In the genomic region with DNA sequence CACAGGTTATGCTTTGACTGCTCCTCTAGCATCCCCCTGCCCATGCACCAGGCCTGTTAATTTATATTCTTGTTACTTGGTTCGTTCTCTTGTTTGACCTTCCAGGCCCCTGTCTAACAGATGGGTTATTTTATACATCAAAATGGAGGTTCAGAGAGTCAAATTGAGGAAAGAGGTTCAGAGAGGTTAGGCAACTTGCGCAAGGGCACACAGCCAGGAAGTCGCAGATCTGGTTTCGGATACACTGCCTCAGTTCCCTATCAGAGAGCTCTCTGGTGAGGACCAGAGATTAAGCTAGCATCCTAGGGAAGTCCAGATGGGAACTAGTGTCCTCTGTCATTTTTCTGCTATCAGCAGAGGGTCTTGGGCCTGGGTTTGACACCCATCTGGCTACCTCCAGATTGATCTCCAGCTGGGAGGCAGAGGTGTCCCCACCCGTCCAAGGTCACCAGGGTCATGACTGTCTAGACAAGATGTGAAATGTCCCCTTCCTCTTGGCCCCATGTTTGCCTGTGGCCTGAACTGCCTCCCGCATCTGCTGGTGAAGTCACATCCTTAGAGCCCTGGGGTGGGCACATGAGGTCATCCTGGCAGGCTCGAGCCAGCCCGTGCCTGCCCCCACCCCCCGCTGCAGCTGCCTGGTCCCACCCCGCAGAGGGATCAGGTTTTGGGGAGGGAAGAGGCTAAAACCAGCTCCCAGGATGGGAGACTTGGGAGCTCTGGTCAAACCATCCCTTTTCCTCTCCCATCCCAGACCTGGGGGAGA, we compare ENCODE assay signal across 21 cellular contexts.
A peak's percentile ranks its signal among the peaks of the same experiment; 100 is the strongest.
DNase-seq lines count a peak whose midpoint lies in the region; ATAC-seq and TF ChIP-seq lines count a peak whose summit lies in the region.
"Had no signal": no experiment of that assay in that cellular context is flagged by ENCODE, and none has a peak within 500 bp of the region (broad histone marks: within the 10 kb centered on the region; RNA-seq: fewer than 3 reads in every experiment).

No MANE protein-coding gene starts in this region.

- no peaks in the 10 kb centered on the region for H3K27me3 ChIP-seq in neural progenitor cell
- H3K27me3 ChIP-seq: gastroesophageal sphincter, pancreas had no signal

- H3K4me1 Mint-ChIP-seq in neural progenitor cell (peaks cover 28% of the 10 kb centered on the region), T-helper 17 cell (no peaks in the 10 kb centered on the region)

- H3K4me3 Mint-ChIP-seq in neural progenitor cell (no peak overlapping the region), T-helper 17 cell (no peak overlapping the region)
- H3K4me3 Mint-ChIP-seq: activated naive CD4-positive, alpha-beta T cell treated with anti-CD3 and anti-CD28 coated beads, Interleukin-2, amount 50 U/mL, for 24 hours; immature natural killer cell; stimulated activated naive CD8-positive, alpha-beta T cell treated with anti-CD3 and anti-CD28 coated beads, Interleukin-15, Interleukin-2, amounts not matched to agents 100 ng/mL and 50 ng/mL, for 24 hours had no signal

- intact Hi-C loops in left colon (cut with DNase I, micrococcal nuclease): no loop called here

- H3K4me2 ChIP-seq in neural progenitor cell: no peak overlapping the region
- H3K4me2 ChIP-seq: PC-9 had no signal

- DNase-seq in EH (ENCODE audit: low read depth) (peak; percentile 29), NCI-H82 (lab: John Stamatoyannopoulos, UW) (peak; percentile 81), neural progenitor cell (ENCODE audit: low spot score) (no peak), left colon (no peak), T-helper 17 cell (no peak)
- no peak for DNase-seq in activated CD4-positive, alpha-beta T cell treated with anti-CD3 and anti-CD28 coated beads, Interleukin-2, amount 50 U/mL, for 48 hours
- DNase-seq: activated CD8-positive, alpha-beta memory T cell treated with anti-CD3 and anti-CD28 coated beads, Interleukin-2, amount 50 U/mL, for 4 hours; central memory CD4-positive, alpha-beta T cell; DND-41; immature natural killer cell; NCI-H1105 treated with DMSO at 0.1 percent for 48 hours; NCI-H2227 treated with DMSO at 0.1 percent for 48 hours; pancreas; PC-9; T-helper 1 cell had no signal

- H3K9me3 Mint-ChIP-seq in neural progenitor cell: peaks cover 22% of the 10 kb centered on the region
- H3K9me3 Mint-ChIP-seq: activated naive CD4-positive, alpha-beta T cell treated with anti-CD3 and anti-CD28 coated beads, Interleukin-2, amount 50 U/mL, for 24 hours had no signal

- peaks cover 7% of the 10 kb centered on the region for H3K4me1 ChIP-seq in neural progenitor cell

- H2AFZ ChIP-seq in neural progenitor cell (replicated peaks): no peak overlapping the region
- H2AFZ ChIP-seq: PC-9 had no signal

- H4K20me1 ChIP-seq in neural progenitor cell (ENCODE audit: low read depth): no peaks in the 10 kb centered on the region
- H4K20me1 ChIP-seq: BLaER1 had no signal

- ATAC-seq in left colon (no peak), T-helper 17 cell (no peak), HG02970 (IDR thresholded peaks at IDR 0.05; ENCODE audit: low FRiP score, unreplicated experiment) (no peak)
- ATAC-seq: gastroesophageal sphincter, pancreas had no signal

- no peaks in the 10 kb centered on the region for H3K79me2 ChIP-seq in neural progenitor cell (ENCODE audit: low read depth)

- H3K27ac Mint-ChIP-seq in neural progenitor cell (peak overlapping the region; percentile 70), T-helper 17 cell (no peak overlapping the region)
- H3K27ac Mint-ChIP-seq: activated naive CD4-positive, alpha-beta T cell treated with anti-CD3 and anti-CD28 coated beads, Interleukin-2, amount 50 U/mL, for 24 hours; immature natural killer cell; stimulated activated naive CD8-positive, alpha-beta T cell treated with anti-CD3 and anti-CD28 coated beads, Interleukin-15, Interleukin-2, amounts not matched to agents 100 ng/mL and 50 ng/mL, for 24 hours had no signal

- H3K27me3 Mint-ChIP-seq in neural progenitor cell (ENCODE audit: insufficient read depth, low read depth) (peaks cover 25% of the 10 kb centered on the region), T-helper 17 cell (peaks cover 18% of the 10 kb centered on the region)

- H3K36me3 Mint-ChIP-seq in neural progenitor cell: no peaks in the 10 kb centered on the region
- H3K36me3 Mint-ChIP-seq in T-helper 17 cell (ENCODE audit: low read depth): peaks cover 3% of the 10 kb centered on the region
- H3K36me3 Mint-ChIP-seq: activated naive CD4-positive, alpha-beta T cell treated with anti-CD3 and anti-CD28 coated beads, Interleukin-2, amount 50 U/mL, for 24 hours; immature natural killer cell had no signal

- no peak overlapping the region for H3K9ac ChIP-seq in neural progenitor cell
- H3K9ac ChIP-seq: BLaER1 had no signal

- no peak for TF ChIP-seq CTCF in neural progenitor cell (IDR thresholded peaks at IDR 0.05)

- no peaks in the 10 kb centered on the region for H3K36me3 ChIP-seq in neural progenitor cell
- H3K36me3 ChIP-seq: gastroesophageal sphincter, pancreas had no signal

- H3K9me3 ChIP-seq in neural progenitor cell (ENCODE audit: low read depth): peaks cover 9% of the 10 kb centered on the region
- H3K9me3 ChIP-seq in T-helper 17 cell (ENCODE audit: control insufficient read depth, low read length, poor library complexity, severe bottlenecking): no peaks in the 10 kb centered on the region
- H3K9me3 ChIP-seq: pancreas had no signal

- peaks cover 13% of the 10 kb centered on the region for H3F3A ChIP-seq in neural progenitor cell (ENCODE audit: low read depth)

- H3K4me3 ChIP-seq in neural progenitor cell: no peak overlapping the region
- H3K4me3 ChIP-seq: BLaER1, gastroesophageal sphincter, pancreas, PC-9 had no signal

- peak overlapping the region; percentile 23 for H3K27ac ChIP-seq in cingulate gyrus (ENCODE audit: low read depth, low read length)
- H3K27ac ChIP-seq in neural progenitor cell: no peak overlapping the region
- H3K27ac ChIP-seq: BLaER1, pancreas, PC-9 had no signal

Comparison
In these comparisons a context has a peak if more than half of its experiments do, and no peak if none do; other contexts are left out.
1. DNase-seq: peak in EH (single experiment) and NCI-H82 (single experiment); none in neural progenitor cell (single experiment), left colon (0 of 2), activated CD4-positive, alpha-beta T cell treated with anti-CD3 and anti-CD28 coated beads, Interleukin-2, amount 50 U/mL, for 48 hours (0 of 2) and T-helper 17 cell (0 of 3).